In the genomic region with DNA sequence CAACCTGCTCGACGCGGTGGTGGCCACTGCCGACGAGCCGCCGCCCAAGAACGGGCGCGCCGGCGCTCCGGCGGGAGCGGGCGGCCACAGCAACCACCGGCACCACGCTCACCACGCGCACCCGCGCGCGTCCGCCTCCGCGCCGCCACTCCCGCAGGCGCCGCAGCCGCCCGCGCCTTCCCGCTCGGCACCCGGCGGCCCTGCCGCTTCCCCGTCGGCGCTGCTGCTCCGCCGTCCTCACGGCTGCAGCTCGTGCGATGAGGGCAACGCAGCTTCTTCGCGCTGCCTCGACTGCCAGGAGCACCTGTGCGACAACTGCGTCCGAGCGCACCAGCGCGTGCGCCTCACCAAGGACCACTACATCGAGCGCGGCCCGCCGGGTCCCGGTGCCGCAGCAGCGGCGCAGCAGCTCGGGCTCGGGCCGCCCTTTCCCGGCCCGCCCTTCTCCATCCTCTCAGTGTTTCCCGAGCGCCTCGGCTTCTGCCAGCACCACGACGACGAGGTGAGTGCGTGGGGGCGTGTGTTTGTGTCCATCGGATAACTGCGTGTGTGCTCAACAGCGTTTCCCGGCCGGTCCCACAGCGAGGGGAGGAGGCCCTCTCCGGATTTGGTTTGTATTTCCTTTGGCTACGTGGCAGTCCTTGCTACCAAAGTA, we compare ENCODE assay signal across 8 cellular contexts. TPM values are rescaled to one million over a fixed set of nuclear protein-coding genes. Genes with fewer than 3 reads are reported as not detected.
A peak's percentile ranks its signal among the peaks of the same experiment; 100 is the strongest.
DNase-seq lines count a peak whose midpoint lies in the region; ATAC-seq, FAIRE-seq and TF ChIP-seq lines count a peak whose summit lies in the region.

No MANE protein-coding gene starts in this region.

- peaks cover 67% of the 10 kb centered on the region for H3K27me3 Mint-ChIP-seq in activated CD4-positive, alpha-beta T cell treated with anti-CD3 and anti-CD28 coated beads, Interleukin-2, amount 10 ng/mL, durations not matched to agents 24 days and 14 days
- peaks cover 51% of the 10 kb centered on the region for H3K27me3 Mint-ChIP-seq in activated CD4-positive, alpha-beta memory T cell treated with anti-CD3 and anti-CD28 coated beads for 36 hours
- peaks cover 11 to 24% (median 14%) of the 10 kb centered on the region in 3 donors for H3K27me3 Mint-ChIP-seq in immature natural killer cell (ENCODE audit: low read depth in 3 of 3)

- FAIRE-seq in RCC 7860 (lab: Jason Lieb, UNC) = no peak

- no peak for TF ChIP-seq CTCF in GM10248 (IDR thresholded peaks at IDR 0.05; ENCODE audit: control extremely low read depth, extremely low read depth, low read depth, missing control alignments)

- intact Hi-C loops in activated CD4-positive, alpha-beta T cell treated with anti-CD3 and anti-CD28 coated beads, Interleukin-2, amount 10 ng/mL, durations not matched to agents 24 days and 14 days (cut with micrococcal nuclease) = loop anchor here (1.0 to 5.0 kb wide), 2 partner anchors 37 to 64 kb away; no protein-coding TSS in a partner anchor
- intact Hi-C loops in activated CD4-positive, alpha-beta memory T cell treated with anti-CD3 and anti-CD28 coated beads for 36 hours (cut with micrococcal nuclease) = loop anchor here (5.0 kb wide), 2 partner anchors 36 to 64 kb away; no protein-coding TSS in a partner anchor

- POLR2A ChIA-PET in activated CD4-positive, alpha-beta memory T cell treated with anti-CD3 and anti-CD28 coated beads for 36 hours (lab: Charles Lee) = no interaction called here
- POLR2A ChIA-PET in GM10248 (lab: Yijun Ruan, JAX) = no interaction called here

- CTCF ChIA-PET in activated CD4-positive, alpha-beta memory T cell treated with anti-CD3 and anti-CD28 coated beads for 36 hours (lab: Charles Lee) = interaction anchor here (1.0 kb wide), 1 partner anchor 71 kb away, joined by 3 read pairs; no protein-coding TSS in a partner anchor
- CTCF ChIA-PET in GM10248 (lab: Yijun Ruan, JAX) = no interaction called here

- peak overlapping the region; percentile 61 for H3K4me3 Mint-ChIP-seq in activated CD4-positive, alpha-beta T cell treated with anti-CD3 and anti-CD28 coated beads, Interleukin-2, amount 10 ng/mL, durations not matched to agents 24 days and 14 days
- H3K4me3 Mint-ChIP-seq in activated CD4-positive, alpha-beta memory T cell treated with anti-CD3 and anti-CD28 coated beads for 36 hours = peak overlapping the region; percentile 45
- H3K4me3 Mint-ChIP-seq in immature natural killer cell = peak overlapping the region in 4 of 5 donors; percentile 27 to 51 (median 42)

- peaks cover 14% of the 10 kb centered on the region for H3K4me1 Mint-ChIP-seq in activated CD4-positive, alpha-beta T cell treated with anti-CD3 and anti-CD28 coated beads, Interleukin-2, amount 10 ng/mL, durations not matched to agents 24 days and 14 days
- H3K4me1 Mint-ChIP-seq in activated CD4-positive, alpha-beta memory T cell treated with anti-CD3 and anti-CD28 coated beads for 36 hours (ENCODE audit: low read depth) = peaks cover 25% of the 10 kb centered on the region
- H3K4me1 Mint-ChIP-seq in immature natural killer cell = peaks cover 0 to 3% of the 10 kb centered on the region in 2 donors

- ATAC-seq in stimulated activated naive CD8-positive, alpha-beta T cell treated with anti-CD3 and anti-CD28 coated beads, Interleukin-15, Interleukin-2, amounts not matched to agents 100 U/mL and 50 U/mL, for 24 hours = no peak

- DNase-seq in activated CD4-positive, alpha-beta T cell treated with anti-CD3 and anti-CD28 coated beads, Interleukin-2, amount 10 ng/mL, durations not matched to agents 24 days and 14 days = peak; percentile 60
- DNase-seq in activated CD4-positive, alpha-beta T cell treated with anti-CD3 and anti-CD28 coated beads for 1 hour = no peak
- DNase-seq in activated CD4-positive, alpha-beta memory T cell treated with anti-CD3 and anti-CD28 coated beads for 36 hours = peak; percentile 12
- no peak for DNase-seq in immature natural killer cell
- peak; percentile 5 for DNase-seq in stimulated activated naive CD8-positive, alpha-beta T cell treated with anti-CD3 and anti-CD28 coated beads, Interleukin-15, Interleukin-2, amounts not matched to agents 100 U/mL and 50 U/mL, for 24 hours
- DNase-seq in RCC 7860 (ENCODE audit: low spot score) = no peak
- DNase-seq in effector CD4-positive, alpha-beta T cell = no peak
- no peak for DNase-seq in GM10248 (ENCODE audit: extremely low spot score)

- peak overlapping the region; percentile 41 for H3K27ac Mint-ChIP-seq in activated CD4-positive, alpha-beta T cell treated with anti-CD3 and anti-CD28 coated beads, Interleukin-2, amount 10 ng/mL, durations not matched to agents 24 days and 14 days
- no peak overlapping the region for H3K27ac Mint-ChIP-seq in activated CD4-positive, alpha-beta memory T cell treated with anti-CD3 and anti-CD28 coated beads for 36 hours
- H3K27ac Mint-ChIP-seq in immature natural killer cell = no peak overlapping the region

- peaks cover 5% of the 10 kb centered on the region for H3K36me3 Mint-ChIP-seq in activated CD4-positive, alpha-beta T cell treated with anti-CD3 and anti-CD28 coated beads, Interleukin-2, amount 10 ng/mL, durations not matched to agents 24 days and 14 days (ENCODE audit: low read depth)
- no peaks in the 10 kb centered on the region for H3K36me3 Mint-ChIP-seq in activated CD4-positive, alpha-beta memory T cell treated with anti-CD3 and anti-CD28 coated beads for 36 hours
- peaks cover 0 to 4% (median 0%) of the 10 kb centered on the region in 3 donors for H3K36me3 Mint-ChIP-seq in immature natural killer cell

- H3K9me3 Mint-ChIP-seq in activated CD4-positive, alpha-beta T cell treated with anti-CD3 and anti-CD28 coated beads, Interleukin-2, amount 10 ng/mL, durations not matched to agents 24 days and 14 days = no peaks in the 10 kb centered on the region
- no peaks in the 10 kb centered on the region for H3K9me3 Mint-ChIP-seq in activated CD4-positive, alpha-beta memory T cell treated with anti-CD3 and anti-CD28 coated beads for 36 hours
- H3K9me3 Mint-ChIP-seq in immature natural killer cell = no peaks in the 10 kb centered on the region

RNA-seq across cellular contexts. Expression of a gene that starts 0.8 kb away (rescaled TPM):
- 0.05 and 0.07 TPM in 2 replicates for total RNA-seq in activated CD4-positive, alpha-beta T cell treated with anti-CD3 and anti-CD28 coated beads, Interleukin-2, amount 10 ng/mL, durations not matched to agents 24 days and 14 days
- total RNA-seq in activated CD4-positive, alpha-beta memory T cell treated with anti-CD3 and anti-CD28 coated beads for 36 hours = under 1 TPM; 0.02 TPM
- not detected for polyA plus RNA-seq in immature natural killer cell

Comparison
In these comparisons a context has a peak if more than half of its experiments do, and no peak if none do; other contexts are left out.
1. DNase-seq: peak in activated CD4-positive, alpha-beta T cell treated with anti-CD3 and anti-CD28 coated beads, Interleukin-2, amount 10 ng/mL, durations not matched to agents 24 days and 14 days (single experiment), activated CD4-positive, alpha-beta memory T cell treated with anti-CD3 and anti-CD28 coated beads for 36 hours (single experiment) and stimulated activated naive CD8-positive, alpha-beta T cell treated with anti-CD3 and anti-CD28 coated beads, Interleukin-15, Interleukin-2, amounts not matched to agents 100 U/mL and 50 U/mL, for 24 hours (single experiment); none in activated CD4-positive, alpha-beta T cell treated with anti-CD3 and anti-CD28 coated beads for 1 hour (single experiment), immature natural killer cell (0 of 3), RCC 7860 (single experiment), effector CD4-positive, alpha-beta T cell (single experiment) and GM10248 (single experiment).
2. Peak in every context shown above with its lines, with median percentiles within 50 percentile points of each other: H3K4me3 Mint-ChIP-seq.